ENCODE assay signal across 9 cellular contexts in the genomic region with DNA sequence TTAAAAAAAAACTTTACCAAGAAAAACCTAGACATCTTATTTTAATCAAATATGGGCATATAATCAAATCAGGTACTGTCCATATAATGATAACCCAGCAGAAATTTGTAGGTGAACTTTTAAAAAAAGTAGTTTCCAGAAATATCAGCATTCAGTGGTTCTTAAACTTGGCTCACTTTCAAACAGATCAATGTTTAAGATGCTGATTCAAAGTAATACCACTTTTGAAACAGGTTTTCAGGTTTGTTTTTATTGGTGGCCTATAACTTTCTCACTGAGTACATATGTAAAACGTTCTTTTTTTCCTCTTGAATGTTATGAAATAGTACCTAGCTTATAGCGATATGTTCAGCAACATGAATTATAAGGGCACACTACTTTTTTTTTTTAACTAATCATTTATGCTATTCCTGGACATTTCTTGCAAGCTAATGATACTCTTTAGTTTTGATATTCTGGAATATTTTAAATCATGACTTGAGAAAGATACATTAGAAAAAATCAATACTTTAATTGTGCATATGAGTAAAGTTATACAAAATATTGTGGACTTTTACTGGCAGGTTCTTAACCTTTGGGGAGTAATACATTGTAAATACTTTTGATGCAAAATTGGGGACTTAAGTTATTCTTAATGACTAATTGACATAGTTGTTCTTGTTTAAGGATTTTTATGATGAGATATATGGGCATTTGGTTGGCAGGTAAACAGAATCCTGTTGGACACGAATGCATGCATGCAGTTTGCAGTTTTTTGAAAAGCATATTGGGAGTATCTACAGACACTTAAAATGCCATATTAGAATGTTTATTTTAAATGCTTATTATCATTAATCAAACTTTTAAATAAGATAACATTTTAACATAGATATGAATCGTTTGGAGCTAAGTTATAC. TPM values are rescaled to one million over a fixed set of nuclear protein-coding genes. Genes with fewer than 3 reads are reported as not detected.
A peak's percentile ranks its signal among the peaks of the same experiment; 100 is the strongest.
DNase-seq lines count a peak whose midpoint lies in the region; ATAC-seq, FAIRE-seq and TF ChIP-seq lines count a peak whose summit lies in the region.
"Had no signal": no experiment of that assay in that cellular context is flagged by ENCODE, and none has a peak within 500 bp of the region (broad histone marks: within the 10 kb centered on the region; RNA-seq: fewer than 3 reads in every experiment).

No MANE protein-coding gene starts in this region.

- H3K4me1 ChIP-seq in RWPE2 (ENCODE audit: insufficient read depth, poor library complexity, severe bottlenecking): peaks cover 51% of the 10 kb centered on the region
- no peaks in the 10 kb centered on the region for H3K4me1 ChIP-seq in prostate gland (replicated peaks)

- peak overlapping the region in 1 of 2 donors; percentile 96 for H3K4me3 Mint-ChIP-seq in activated T-cell treated with anti-CD3 and anti-CD28 coated beads, Interleukin-2, amount 50 U/mL, for 72 hours

- H3K9me3 ChIP-seq in RWPE2 (ENCODE audit: severe bottlenecking) (no peaks in the 10 kb centered on the region), prostate gland (no peaks in the 10 kb centered on the region)

- TF ChIP-seq CTCF in RWPE2 (IDR thresholded peaks at IDR 0.05; ENCODE audit: poor library complexity, severe bottlenecking): no peak
- TF ChIP-seq CTCF in fibroblast of mammary gland (conservative IDR thresholded peaks at IDR 0.05; ENCODE audit: control insufficient read depth, insufficient read depth, low read depth, low read length): no peak
- no peak for TF ChIP-seq CTCF in prostate gland (IDR thresholded peaks at IDR 0.05)

- peaks cover 8 to 12% of the 10 kb centered on the region in 2 donors for H3K36me3 Mint-ChIP-seq in activated T-cell treated with anti-CD3 and anti-CD28 coated beads, Interleukin-2, amount 50 U/mL, for 72 hours (ENCODE audit: insufficient read depth in 2 of 2)

- peaks cover 18% of the 10 kb centered on the region for H3K4me1 Mint-ChIP-seq in activated T-cell treated with anti-CD3 and anti-CD28 coated beads, Interleukin-2, amount 50 U/mL, for 72 hours (ENCODE audit: low read depth)

- DNase-seq in RWPE2 (ENCODE audit: low spot score): no peak
- DNase-seq in fibroblast of mammary gland (ENCODE audit: low read depth): no peak
- no peak for DNase-seq in prostate gland (ENCODE audit: low spot score)
- no peak for DNase-seq in activated T-cell treated with anti-CD3 and anti-CD28 coated beads, Interleukin-2, amount 50 U/mL, for 72 hours
- DNase-seq in activated effector memory CD4-positive, alpha-beta T cell treated with anti-CD3 and anti-CD28 coated beads, Interleukin-2, amount 50 U/mL, for 16 hours: no peak
- DNase-seq: NCI-H1436 treated with DMSO at 0.1 percent for 48 hours had no signal

- peak; percentile 14 for FAIRE-seq in A204.1 (lab: Jason Lieb, UNC)

- no peak for TF ChIP-seq POLR2A in prostate gland (IDR thresholded peaks at IDR 0.05)

- no peaks in the 10 kb centered on the region for H3K9me3 Mint-ChIP-seq in activated T-cell treated with anti-CD3 and anti-CD28 coated beads, Interleukin-2, amount 50 U/mL, for 72 hours

- ATAC-seq in RWPE2 (ENCODE audit: low read depth): no peak
- no peak for ATAC-seq in activated T-cell treated with anti-CD3 and anti-CD28 coated beads, Interleukin-2, amount 50 U/mL, for 72 hours (replicated peaks in 1 of 2)
- no peak for ATAC-seq in HG03439 (IDR thresholded peaks at IDR 0.05; ENCODE audit: unreplicated experiment)
- no peak for ATAC-seq in GM21360 (IDR thresholded peaks at IDR 0.05; ENCODE audit: unreplicated experiment)

- intact Hi-C loops in prostate gland (cut with DNase I): loop anchor here (5.0 to 10.0 kb wide), 2 partner anchors 42 to 369 kb away; no protein-coding TSS in a partner anchor

- peak overlapping the region; percentile 85 for H3K27ac ChIP-seq in RWPE2 (ENCODE audit: poor library complexity, severe bottlenecking)
- H3K27ac ChIP-seq in prostate gland: peak overlapping the region; percentile 89 to 97

- H3K27me3 Mint-ChIP-seq in activated T-cell treated with anti-CD3 and anti-CD28 coated beads, Interleukin-2, amount 50 U/mL, for 72 hours (ENCODE audit: low read depth): peaks cover 14% of the 10 kb centered on the region

- 8% methylated on average over 4 of the region's 4 CpGs for WGBS in prostate gland

- H3K27me3 ChIP-seq in RWPE2 (ENCODE audit: insufficient read depth, poor library complexity, severe bottlenecking) (no peaks in the 10 kb centered on the region), prostate gland (replicated peaks; ENCODE audit: insufficient read depth) (no peaks in the 10 kb centered on the region)

- H3K4me3 ChIP-seq in RWPE2 (ENCODE audit: severe bottlenecking) (peak overlapping the region; percentile 88), fibroblast of mammary gland (ENCODE audit: control insufficient read depth, low read depth, low read length) (peak overlapping the region; percentile 78), prostate gland (peak overlapping the region; percentile 2 to 91)

- no peak overlapping the region for H3K27ac Mint-ChIP-seq in activated T-cell treated with anti-CD3 and anti-CD28 coated beads, Interleukin-2, amount 50 U/mL, for 72 hours

- H3K36me3 ChIP-seq in RWPE2 (ENCODE audit: low read depth) (peaks cover 19% of the 10 kb centered on the region), prostate gland (peaks cover 0 to 6% of the 10 kb centered on the region in 2 donors)

RNA-seq across cellular contexts. Expression of gene NFIA, which starts 3.1 kb away (rescaled TPM):
- total RNA-seq in prostate gland: 10 to 100 TPM; 61.4 to 86.3 TPM
- total RNA-seq in activated T-cell treated with anti-CD3 and anti-CD28 coated beads, Interleukin-2, amount 50 U/mL, for 72 hours: 10 to 100 TPM; 17.3 to 27.3 TPM
